ENCODE assay signal across 15 cellular contexts in genomic region chr11:9643751-9644150, GRCh38. TPM values are rescaled to one million over a fixed set of nuclear protein-coding genes. Genes with fewer than 3 reads are reported as not detected.
A peak's percentile ranks its signal among the peaks of the same experiment; 100 is the strongest.
DNase-seq lines count a peak whose midpoint lies in the region; ATAC-seq, FAIRE-seq and TF ChIP-seq lines count a peak whose summit lies in the region.
"Had no signal": no experiment of that assay in that cellular context is flagged by ENCODE, and none has a peak within 500 bp of the region (broad histone marks: within the 10 kb centered on the region; RNA-seq: fewer than 3 reads in every experiment).

No MANE protein-coding gene starts in this region.

- no peak for FAIRE-seq in GM12878 (lab: Jason Lieb, UNC)

- H3K79me2 ChIP-seq in GM12878 (ENCODE audit: control insufficient read depth, insufficient read depth, low read length), result no peaks in the 10 kb centered on the region

- CTCF ChIA-PET in GM12878 (lab: Yijun Ruan, JAX), result interaction anchor here (1.0 kb wide), 1 partner anchor 31 kb away, joined by 3 read pairs; no protein-coding TSS in a partner anchor

- DNase-seq in GM12878 (ENCODE audit: low read depth, low spot score) (no peak), A172 (ENCODE audit: low spot score) (no peak), HuH-7.5 (ENCODE audit: low spot score) (no peak), ACHN (no peak), UCSD-AML1 (lab: John Stamatoyannopoulos, UW; ENCODE audit: unreplicated experiment) (no peak)
- DNase-seq: activated T-cell treated with anti-CD3 and anti-CD28 coated beads, Interleukin-2, amount 50 U/mL, for 1 hour; amygdala; CD4-positive, CD25-positive, alpha-beta regulatory T cell; NCI-H510A treated with DMSO at 0.1 percent for 48 hours; substantia nigra had no signal

- BruUV-seq in GM12878 (replicated peaks; lab: Mats Ljungman, UMichigan), result no TSS peak

- in situ Hi-C loops in GM12878 (cut with MboI), result no loop called here
- in situ Hi-C loops in ACHN (cut with HindIII; ENCODE audit: low pct_ligation_motif_present, low pct_unique_long_range_greater_than_20kb, low sequenced_read_pairs), result no loop called here

- TF ChIP-seq EP300 in GM12878 (IDR thresholded peaks at IDR 0.05; ENCODE audit: borderline replicate concordance in 1 of 2, control insufficient read depth in 1 of 2, low read depth in 2 of 2, low read length in 2 of 2), result no peak

- H3K27ac ChIP-seq in GM12878 (ENCODE audit: control insufficient read depth, insufficient read depth), result no peak overlapping the region
- H3K27ac ChIP-seq: SJCRH30 had no signal

- intact Hi-C loops in GM12878 (cut with micrococcal nuclease; ENCODE audit: unreplicated experiment), result no loop called here

- no peak overlapping the region for H3K4me3 ChIP-seq in GM12878
- H3K4me3 ChIP-seq: GM23338, SJCRH30 had no signal

- RAD21 ChIA-PET in GM12878 (lab: Charles Lee; ENCODE audit: unreplicated experiment), result interaction anchor here (1.1 kb wide), 1 partner anchor 10 kb away, joined by 4 read pairs; no protein-coding TSS in a partner anchor

- H3K27me3 ChIP-seq in GM12878 (replicated peaks in 1 of 2; ENCODE audit: control insufficient read depth in 2 of 2, insufficient read depth in 2 of 2, low read length in 1 of 2), result no peaks in the 10 kb centered on the region
- H3K27me3 ChIP-seq: SJCRH30 had no signal

- no peaks in the 10 kb centered on the region for H4K20me1 ChIP-seq in GM12878 (ENCODE audit: control insufficient read depth, insufficient read depth)

- no peak overlapping the region for H2AFZ ChIP-seq in GM12878 (ENCODE audit: control insufficient read depth, low read depth, low read length)
- H2AFZ ChIP-seq: GM23338 had no signal

- peaks cover 2% of the 10 kb centered on the region; the same call in 1 of the 3 replicates for H3K9me3 ChIP-seq in GM12878 (replicated peaks; ENCODE audit: control insufficient read depth, insufficient read depth, low read length)
- H3K9me3 ChIP-seq: SJCRH30 had no signal

- ATAC-seq in GM18508 (IDR thresholded peaks at IDR 0.05; ENCODE audit: insufficient read depth, unreplicated experiment), result peak; percentile 86
- peak; percentile 47 for ATAC-seq in GM21515 (IDR thresholded peaks at IDR 0.05; ENCODE audit: unreplicated experiment)
- peak; percentile 78 for ATAC-seq in HG03159 (IDR thresholded peaks at IDR 0.05; ENCODE audit: unreplicated experiment)
- peak; percentile 94 for ATAC-seq in GM12878
- ATAC-seq: GM23338 had no signal

- 19% methylated on average over 3 of the region's 3 CpGs for WGBS in GM12878 (ENCODE audit: insufficient coverage, insufficient replicate concordance, low lambda C conversion rate, missing lambda C conversion rate)

- TF ChIP-seq RAD21 in GM12878 (IDR thresholded peaks at IDR 0.05; ENCODE audit: insufficient read depth, low read depth, low read length), result no peak

- no peak for TF ChIP-seq CTCF in GM12878 (IDR thresholded peaks at IDR 0.05 in 2 of 3, conservative IDR thresholded peaks at IDR 0.05 in 1 of 3; ENCODE audit: control insufficient read depth in 2 of 3, extremely low read depth in 1 of 3, insufficient read depth in 1 of 3, low read depth in 3 of 3, low read length in 3 of 3)

- H3K36me3 ChIP-seq in GM12878 (ENCODE audit: control insufficient read depth in 2 of 2, insufficient read depth in 2 of 2, low read length in 1 of 2), result no peaks in the 10 kb centered on the region
- H3K36me3 ChIP-seq: SJCRH30 had no signal

- POLR2A ChIA-PET in GM12878 (lab: Charles Lee), result no interaction called here

- SMC1A ChIA-PET in GM12878 (lab: Charles Lee; ENCODE audit: uncharacterized antibody, unreplicated experiment), result interaction anchor here (0.9 to 1.3 kb wide), 3 partner anchors 8 to 37 kb away, joined by 3 read pairs; no protein-coding TSS in a partner anchor

- H3K4me1 ChIP-seq in GM12878 (ENCODE audit: control insufficient read depth, insufficient read depth, low read length), result peaks cover 11% of the 10 kb centered on the region
- H3K4me1 ChIP-seq: SJCRH30 had no signal

- H3K9ac ChIP-seq in GM12878 (ENCODE audit: control insufficient read depth, insufficient read depth, low read length), result no peak overlapping the region

- TF ChIP-seq POLR2A in GM12878 (IDR thresholded peaks at IDR 0.05; ENCODE audit: low read depth, low read length), result no peak

- H3K4me2 ChIP-seq in GM12878 (ENCODE audit: control insufficient read depth, insufficient read depth), result no peak overlapping the region
- H3K4me2 ChIP-seq: GM23338 had no signal

TF ChIP-seq in GM12878, 131 proteins besides CTCF, POLR2A, EP300 and RAD21:
- no peak for TF ChIP-seq SUZ12 (IDR thresholded peaks at IDR 0.05; ENCODE audit: unreplicated experiment)
- TF ChIP-seq, protein P1, sequence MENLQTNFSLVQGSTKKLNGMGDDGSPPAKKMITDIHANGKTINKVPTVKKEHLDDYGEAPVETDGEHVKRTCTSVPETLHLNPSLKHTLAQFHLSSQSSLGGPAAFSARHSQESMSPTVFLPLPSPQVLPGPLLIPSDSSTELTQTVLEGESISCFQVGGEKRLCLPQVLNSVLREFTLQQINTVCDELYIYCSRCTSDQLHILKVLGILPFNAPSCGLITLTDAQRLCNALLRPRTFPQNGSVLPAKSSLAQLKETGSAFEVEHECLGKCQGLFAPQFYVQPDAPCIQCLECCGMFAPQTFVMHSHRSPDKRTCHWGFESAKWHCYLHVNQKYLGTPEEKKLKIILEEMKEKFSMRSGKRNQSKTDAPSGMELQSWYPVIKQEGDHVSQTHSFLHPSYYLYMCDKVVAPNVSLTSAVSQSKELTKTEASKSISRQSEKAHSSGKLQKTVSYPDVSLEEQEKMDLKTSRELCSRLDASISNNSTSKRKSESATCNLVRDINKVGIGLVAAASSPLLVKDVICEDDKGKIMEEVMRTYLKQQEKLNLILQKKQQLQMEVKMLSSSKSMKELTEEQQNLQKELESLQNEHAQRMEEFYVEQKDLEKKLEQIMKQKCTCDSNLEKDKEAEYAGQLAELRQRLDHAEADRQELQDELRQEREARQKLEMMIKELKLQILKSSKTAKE (IDR thresholded peaks at IDR 0.05; ENCODE audit: low read depth, poor library complexity, severe bottlenecking), result peak; percentile 40
- peak; percentile 65; the same call in 1 of the 2 replicates for TF ChIP-seq PAX5 (IDR thresholded peaks at IDR 0.05; ENCODE audit: borderline replicate concordance, low read depth, low read length)
- 0 out of 2 replicates have a peak, but pooled peaks have one; percentile 73 for TF ChIP-seq PAX8 (IDR thresholded peaks at IDR 0.05)
- peak; percentile 91 for TF ChIP-seq BHLHE40 (IDR thresholded peaks at IDR 0.05; ENCODE audit: borderline replicate concordance in 1 of 2, low read depth in 2 of 2, low read length in 1 of 2)
- TF ChIP-seq MTA2 (IDR thresholded peaks at IDR 0.05; ENCODE audit: low read depth), result peak; percentile 32; the same call in 1 of the 2 replicates
- TF ChIP-seq ATF7 (IDR thresholded peaks at IDR 0.05; ENCODE audit: low read depth), result 0 out of 2 replicates have a peak, but pooled peaks have one; percentile 17
- TF ChIP-seq RAD51 (IDR thresholded peaks at IDR 0.05), result no peak
- peak in 1 of 2 experiments; percentile 33; a peak in 1 of 4 replicates for TF ChIP-seq IKZF2 (IDR thresholded peaks at IDR 0.05)
- TF ChIP-seq, protein P2, sequence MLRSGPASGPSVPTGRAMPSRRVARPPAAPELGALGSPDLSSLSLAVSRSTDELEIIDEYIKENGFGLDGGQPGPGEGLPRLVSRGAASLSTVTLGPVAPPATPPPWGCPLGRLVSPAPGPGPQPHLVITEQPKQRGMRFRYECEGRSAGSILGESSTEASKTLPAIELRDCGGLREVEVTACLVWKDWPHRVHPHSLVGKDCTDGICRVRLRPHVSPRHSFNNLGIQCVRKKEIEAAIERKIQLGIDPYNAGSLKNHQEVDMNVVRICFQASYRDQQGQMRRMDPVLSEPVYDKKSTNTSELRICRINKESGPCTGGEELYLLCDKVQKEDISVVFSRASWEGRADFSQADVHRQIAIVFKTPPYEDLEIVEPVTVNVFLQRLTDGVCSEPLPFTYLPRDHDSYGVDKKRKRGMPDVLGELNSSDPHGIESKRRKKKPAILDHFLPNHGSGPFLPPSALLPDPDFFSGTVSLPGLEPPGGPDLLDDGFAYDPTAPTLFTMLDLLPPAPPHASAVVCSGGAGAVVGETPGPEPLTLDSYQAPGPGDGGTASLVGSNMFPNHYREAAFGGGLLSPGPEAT (IDR thresholded peaks at IDR 0.05; ENCODE audit: low read depth), result 0 out of 2 replicates have a peak, but pooled peaks have one; percentile 24
- TF ChIP-seq CHD4 (IDR thresholded peaks at IDR 0.05), result no peak
- TF ChIP-seq SUPT20H (IDR thresholded peaks at IDR 0.05; ENCODE audit: borderline replicate concordance, control insufficient read depth, low read depth, low read length), result no peak
- TF ChIP-seq SREBF1 (IDR thresholded peaks at IDR 0.05; ENCODE audit: low read length), result no peak

RNA-seq across cellular contexts. Expression of gene SWAP70, which starts 20.1 kb away (rescaled TPM):
- total RNA-seq in GM12878 (2013; cell fraction: nucleolus; rRNA removed), result 27.9 and 32.6 TPM in 2 replicates
- total RNA-seq in GM12878 (2014; rRNA removed) (35.9 and 40.5 TPM in 2 replicates), GM12878 (2014; rRNA removed; fragmentation: Illumina TruSeq; extraction: Trizol) (61.1 and 62.4 TPM in 2 replicates), GM12878 (2021) (53.0 and 54.0 TPM in 2 replicates)
- 24.7 TPM for polyA plus RNA-seq in GM12878 (2011; ENCODE audit: low read depth)
- polyA plus RNA-seq in GM12878 (2011; rRNA removed) (20.6 and 25.0 TPM in 2 replicates), GM12878 (2014; fragmentation: Illumina TruSeq; extraction: Trizol) (60.9 and 69.6 TPM in 2 replicates), GM12878 (2014; fragmentation: Nextera tagmentation; extraction: Ambion mirVana) (10 to 100 TPM; 28.7 to 30.9 TPM), GM12878 (2014; rRNA removed) (32.6 and 36.7 TPM in 2 replicates), GM12878 (2016; fragmentation: Nextera tagmentation; extraction: Ambion mirVana) (10 to 100 TPM; 46.6 to 51.8 TPM)
- polyA plus RNA-seq in GM12878 (2011; cell fraction: cytosol; rRNA removed), result 11.5 and 15.5 TPM in 2 replicates
- polyA plus RNA-seq in GM12878 (2011; cell fraction: nucleus; rRNA removed), result 5.0 and 8.3 TPM in 2 replicates
- polyA plus RNA-seq in GM12878 (2012), result 32.6 and 42.6 TPM in 2 replicates
- 20.6 and 22.3 TPM in 2 replicates for polyA minus RNA-seq in GM12878 (2011; rRNA and poly(A)+ RNA removed)
- 11.2 and 13.0 TPM in 2 replicates for polyA minus RNA-seq in GM12878 (2011; cell fraction: cytosol; rRNA and poly(A)+ RNA removed)
- polyA minus RNA-seq in GM12878 (2011; cell fraction: nucleus; rRNA and poly(A)+ RNA removed), result 4.5 and 9.9 TPM in 2 replicates
- 43.2 and 54.7 TPM in 2 replicates for total RNA-seq in A172 (2014; rRNA removed; shearing (Covaris generic))
